In genomic region chr11:116835791-116836647, GRCh38 we compare ENCODE assay signal across 1 cellular context.
TF ChIP-seq lines count a peak whose summit lies in the region.

No MANE protein-coding gene starts in this region.

TF ChIP-seq in WTC11, 78 proteins besides CTCF, POLR2A, EP300 and RAD21 (continued from another document and continues in another):
- peak; percentile 36; the same call in 1 of the 2 replicates for TF ChIP-seq USF2 (CRISPR knock-in tag; IDR thresholded peaks at IDR 0.05)
- TF ChIP-seq ZNF317 (CRISPR knock-in tag; IDR thresholded peaks at IDR 0.05; ENCODE audit: borderline replicate concordance, low read depth) = no peak
- TF ChIP-seq, protein P1, sequence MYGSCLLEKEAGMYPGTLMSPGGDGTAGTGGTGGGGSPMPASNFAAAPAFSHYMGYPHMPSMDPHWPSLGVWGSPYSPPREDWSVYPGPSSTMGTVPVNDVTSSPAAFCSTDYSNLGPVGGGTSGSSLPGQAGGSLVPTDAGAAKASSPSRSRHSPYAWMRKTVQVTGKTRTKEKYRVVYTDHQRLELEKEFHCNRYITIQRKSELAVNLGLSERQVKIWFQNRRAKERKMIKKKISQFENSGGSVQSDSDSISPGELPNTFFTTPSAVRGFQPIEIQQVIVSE (CRISPR knock-in tag; IDR thresholded peaks at IDR 0.05; ENCODE audit: borderline replicate concordance) = no peak
- TF ChIP-seq, protein P2, sequence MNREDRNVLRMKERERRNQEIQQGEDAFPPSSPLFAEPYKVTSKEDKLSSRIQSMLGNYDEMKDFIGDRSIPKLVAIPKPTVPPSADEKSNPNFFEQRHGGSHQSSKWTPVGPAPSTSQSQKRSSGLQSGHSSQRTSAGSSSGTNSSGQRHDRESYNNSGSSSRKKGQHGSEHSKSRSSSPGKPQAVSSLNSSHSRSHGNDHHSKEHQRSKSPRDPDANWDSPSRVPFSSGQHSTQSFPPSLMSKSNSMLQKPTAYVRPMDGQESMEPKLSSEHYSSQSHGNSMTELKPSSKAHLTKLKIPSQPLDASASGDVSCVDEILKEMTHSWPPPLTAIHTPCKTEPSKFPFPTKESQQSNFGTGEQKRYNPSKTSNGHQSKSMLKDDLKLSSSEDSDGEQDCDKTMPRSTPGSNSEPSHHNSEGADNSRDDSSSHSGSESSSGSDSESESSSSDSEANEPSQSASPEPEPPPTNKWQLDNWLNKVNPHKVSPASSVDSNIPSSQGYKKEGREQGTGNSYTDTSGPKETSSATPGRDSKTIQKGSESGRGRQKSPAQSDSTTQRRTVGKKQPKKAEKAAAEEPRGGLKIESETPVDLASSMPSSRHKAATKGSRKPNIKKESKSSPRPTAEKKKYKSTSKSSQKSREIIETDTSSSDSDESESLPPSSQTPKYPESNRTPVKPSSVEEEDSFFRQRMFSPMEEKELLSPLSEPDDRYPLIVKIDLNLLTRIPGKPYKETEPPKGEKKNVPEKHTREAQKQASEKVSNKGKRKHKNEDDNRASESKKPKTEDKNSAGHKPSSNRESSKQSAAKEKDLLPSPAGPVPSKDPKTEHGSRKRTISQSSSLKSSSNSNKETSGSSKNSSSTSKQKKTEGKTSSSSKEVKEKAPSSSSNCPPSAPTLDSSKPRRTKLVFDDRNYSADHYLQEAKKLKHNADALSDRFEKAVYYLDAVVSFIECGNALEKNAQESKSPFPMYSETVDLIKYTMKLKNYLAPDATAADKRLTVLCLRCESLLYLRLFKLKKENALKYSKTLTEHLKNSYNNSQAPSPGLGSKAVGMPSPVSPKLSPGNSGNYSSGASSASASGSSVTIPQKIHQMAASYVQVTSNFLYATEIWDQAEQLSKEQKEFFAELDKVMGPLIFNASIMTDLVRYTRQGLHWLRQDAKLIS (CRISPR knock-in tag; IDR thresholded peaks at IDR 0.05; ENCODE audit: borderline replicate concordance) = no peak
- TF ChIP-seq, protein P3, sequence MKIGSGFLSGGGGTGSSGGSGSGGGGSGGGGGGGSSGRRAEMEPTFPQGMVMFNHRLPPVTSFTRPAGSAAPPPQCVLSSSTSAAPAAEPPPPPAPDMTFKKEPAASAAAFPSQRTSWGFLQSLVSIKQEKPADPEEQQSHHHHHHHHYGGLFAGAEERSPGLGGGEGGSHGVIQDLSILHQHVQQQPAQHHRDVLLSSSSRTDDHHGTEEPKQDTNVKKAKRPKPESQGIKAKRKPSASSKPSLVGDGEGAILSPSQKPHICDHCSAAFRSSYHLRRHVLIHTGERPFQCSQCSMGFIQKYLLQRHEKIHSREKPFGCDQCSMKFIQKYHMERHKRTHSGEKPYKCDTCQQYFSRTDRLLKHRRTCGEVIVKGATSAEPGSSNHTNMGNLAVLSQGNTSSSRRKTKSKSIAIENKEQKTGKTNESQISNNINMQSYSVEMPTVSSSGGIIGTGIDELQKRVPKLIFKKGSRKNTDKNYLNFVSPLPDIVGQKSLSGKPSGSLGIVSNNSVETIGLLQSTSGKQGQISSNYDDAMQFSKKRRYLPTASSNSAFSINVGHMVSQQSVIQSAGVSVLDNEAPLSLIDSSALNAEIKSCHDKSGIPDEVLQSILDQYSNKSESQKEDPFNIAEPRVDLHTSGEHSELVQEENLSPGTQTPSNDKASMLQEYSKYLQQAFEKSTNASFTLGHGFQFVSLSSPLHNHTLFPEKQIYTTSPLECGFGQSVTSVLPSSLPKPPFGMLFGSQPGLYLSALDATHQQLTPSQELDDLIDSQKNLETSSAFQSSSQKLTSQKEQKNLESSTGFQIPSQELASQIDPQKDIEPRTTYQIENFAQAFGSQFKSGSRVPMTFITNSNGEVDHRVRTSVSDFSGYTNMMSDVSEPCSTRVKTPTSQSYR (CRISPR knock-in tag; IDR thresholded peaks at IDR 0.05) = 0 out of 2 replicates have a peak, but pooled peaks have one; percentile 53
- TF ChIP-seq USF1 (CRISPR knock-in tag; IDR thresholded peaks at IDR 0.05) = peak; percentile 48; the same call in 1 of the 2 replicates
- no peak for TF ChIP-seq RORB (CRISPR knock-in tag; IDR thresholded peaks at IDR 0.05)
- TF ChIP-seq, protein P4, sequence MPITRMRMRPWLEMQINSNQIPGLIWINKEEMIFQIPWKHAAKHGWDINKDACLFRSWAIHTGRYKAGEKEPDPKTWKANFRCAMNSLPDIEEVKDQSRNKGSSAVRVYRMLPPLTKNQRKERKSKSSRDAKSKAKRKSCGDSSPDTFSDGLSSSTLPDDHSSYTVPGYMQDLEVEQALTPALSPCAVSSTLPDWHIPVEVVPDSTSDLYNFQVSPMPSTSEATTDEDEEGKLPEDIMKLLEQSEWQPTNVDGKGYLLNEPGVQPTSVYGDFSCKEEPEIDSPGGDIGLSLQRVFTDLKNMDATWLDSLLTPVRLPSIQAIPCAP (CRISPR knock-in tag; IDR thresholded peaks at IDR 0.05) = peak; percentile 87; the same call in 1 of the 2 replicates
- TF ChIP-seq NFE2L1 (CRISPR knock-in tag; IDR thresholded peaks at IDR 0.05) = peak; percentile 84; the same call in 1 of the 2 replicates
- TF ChIP-seq E2F5 (CRISPR knock-in tag; IDR thresholded peaks at IDR 0.05) = peak; percentile 91
- TF ChIP-seq MAX (CRISPR knock-in tag; IDR thresholded peaks at IDR 0.05) = peak; percentile 97
- TF ChIP-seq ZNF232 (CRISPR knock-in tag; IDR thresholded peaks at IDR 0.05) = peak; percentile 78; the same call in 1 of the 2 replicates
- TF ChIP-seq TCF7 (CRISPR knock-in tag; IDR thresholded peaks at IDR 0.05; ENCODE audit: low read depth) = no peak
- no peak for TF ChIP-seq IRF2 (CRISPR knock-in tag; IDR thresholded peaks at IDR 0.05; ENCODE audit: borderline replicate concordance, low read depth)
- TF ChIP-seq ZNF416 (CRISPR knock-in tag; IDR thresholded peaks at IDR 0.05) = peak; percentile 31; the same call in 1 of the 2 replicates
- TF ChIP-seq, protein P5, sequence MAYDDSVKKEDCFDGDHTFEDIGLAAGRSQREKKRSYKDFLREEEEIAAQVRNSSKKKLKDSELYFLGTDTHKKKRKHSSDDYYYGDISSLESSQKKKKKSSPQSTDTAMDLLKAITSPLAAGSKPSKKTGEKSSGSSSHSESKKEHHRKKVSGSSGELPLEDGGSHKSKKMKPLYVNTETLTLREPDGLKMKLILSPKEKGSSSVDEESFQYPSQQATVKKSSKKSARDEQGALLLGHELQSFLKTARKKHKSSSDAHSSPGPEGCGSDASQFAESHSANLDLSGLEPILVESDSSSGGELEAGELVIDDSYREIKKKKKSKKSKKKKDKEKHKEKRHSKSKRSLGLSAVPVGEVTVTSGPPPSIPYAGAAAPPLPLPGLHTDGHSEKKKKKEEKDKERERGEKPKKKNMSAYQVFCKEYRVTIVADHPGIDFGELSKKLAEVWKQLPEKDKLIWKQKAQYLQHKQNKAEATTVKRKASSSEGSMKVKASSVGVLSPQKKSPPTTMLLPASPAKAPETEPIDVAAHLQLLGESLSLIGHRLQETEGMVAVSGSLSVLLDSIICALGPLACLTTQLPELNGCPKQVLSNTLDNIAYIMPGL (CRISPR knock-in tag; IDR thresholded peaks at IDR 0.05) = peak; percentile 82; the same call in 1 of the 2 replicates
- TF ChIP-seq, protein P6, sequence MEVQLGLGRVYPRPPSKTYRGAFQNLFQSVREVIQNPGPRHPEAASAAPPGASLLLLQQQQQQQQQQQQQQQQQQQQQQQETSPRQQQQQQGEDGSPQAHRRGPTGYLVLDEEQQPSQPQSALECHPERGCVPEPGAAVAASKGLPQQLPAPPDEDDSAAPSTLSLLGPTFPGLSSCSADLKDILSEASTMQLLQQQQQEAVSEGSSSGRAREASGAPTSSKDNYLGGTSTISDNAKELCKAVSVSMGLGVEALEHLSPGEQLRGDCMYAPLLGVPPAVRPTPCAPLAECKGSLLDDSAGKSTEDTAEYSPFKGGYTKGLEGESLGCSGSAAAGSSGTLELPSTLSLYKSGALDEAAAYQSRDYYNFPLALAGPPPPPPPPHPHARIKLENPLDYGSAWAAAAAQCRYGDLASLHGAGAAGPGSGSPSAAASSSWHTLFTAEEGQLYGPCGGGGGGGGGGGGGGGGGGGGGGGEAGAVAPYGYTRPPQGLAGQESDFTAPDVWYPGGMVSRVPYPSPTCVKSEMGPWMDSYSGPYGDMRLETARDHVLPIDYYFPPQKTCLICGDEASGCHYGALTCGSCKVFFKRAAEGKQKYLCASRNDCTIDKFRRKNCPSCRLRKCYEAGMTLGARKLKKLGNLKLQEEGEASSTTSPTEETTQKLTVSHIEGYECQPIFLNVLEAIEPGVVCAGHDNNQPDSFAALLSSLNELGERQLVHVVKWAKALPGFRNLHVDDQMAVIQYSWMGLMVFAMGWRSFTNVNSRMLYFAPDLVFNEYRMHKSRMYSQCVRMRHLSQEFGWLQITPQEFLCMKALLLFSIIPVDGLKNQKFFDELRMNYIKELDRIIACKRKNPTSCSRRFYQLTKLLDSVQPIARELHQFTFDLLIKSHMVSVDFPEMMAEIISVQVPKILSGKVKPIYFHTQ (CRISPR knock-in tag; IDR thresholded peaks at IDR 0.05) = no peak
- TF ChIP-seq ZNF671 (CRISPR knock-in tag; IDR thresholded peaks at IDR 0.05) = no peak
- TF ChIP-seq, protein P7, sequence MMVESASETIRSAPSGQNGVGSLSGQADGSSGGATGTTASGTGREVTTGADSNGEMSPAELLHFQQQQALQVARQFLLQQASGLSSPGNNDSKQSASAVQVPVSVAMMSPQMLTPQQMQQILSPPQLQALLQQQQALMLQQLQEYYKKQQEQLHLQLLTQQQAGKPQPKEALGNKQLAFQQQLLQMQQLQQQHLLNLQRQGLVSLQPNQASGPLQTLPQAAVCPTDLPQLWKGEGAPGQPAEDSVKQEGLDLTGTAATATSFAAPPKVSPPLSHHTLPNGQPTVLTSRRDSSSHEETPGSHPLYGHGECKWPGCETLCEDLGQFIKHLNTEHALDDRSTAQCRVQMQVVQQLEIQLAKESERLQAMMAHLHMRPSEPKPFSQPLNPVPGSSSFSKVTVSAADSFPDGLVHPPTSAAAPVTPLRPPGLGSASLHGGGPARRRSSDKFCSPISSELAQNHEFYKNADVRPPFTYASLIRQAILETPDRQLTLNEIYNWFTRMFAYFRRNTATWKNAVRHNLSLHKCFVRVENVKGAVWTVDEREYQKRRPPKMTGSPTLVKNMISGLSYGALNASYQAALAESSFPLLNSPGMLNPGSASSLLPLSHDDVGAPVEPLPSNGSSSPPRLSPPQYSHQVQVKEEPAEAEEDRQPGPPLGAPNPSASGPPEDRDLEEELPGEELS (CRISPR knock-in tag; IDR thresholded peaks at IDR 0.05) = peak; percentile 96
- TF ChIP-seq, protein P8, sequence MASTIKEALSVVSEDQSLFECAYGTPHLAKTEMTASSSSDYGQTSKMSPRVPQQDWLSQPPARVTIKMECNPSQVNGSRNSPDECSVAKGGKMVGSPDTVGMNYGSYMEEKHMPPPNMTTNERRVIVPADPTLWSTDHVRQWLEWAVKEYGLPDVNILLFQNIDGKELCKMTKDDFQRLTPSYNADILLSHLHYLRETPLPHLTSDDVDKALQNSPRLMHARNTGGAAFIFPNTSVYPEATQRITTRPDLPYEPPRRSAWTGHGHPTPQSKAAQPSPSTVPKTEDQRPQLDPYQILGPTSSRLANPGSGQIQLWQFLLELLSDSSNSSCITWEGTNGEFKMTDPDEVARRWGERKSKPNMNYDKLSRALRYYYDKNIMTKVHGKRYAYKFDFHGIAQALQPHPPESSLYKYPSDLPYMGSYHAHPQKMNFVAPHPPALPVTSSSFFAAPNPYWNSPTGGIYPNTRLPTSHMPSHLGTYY (CRISPR knock-in tag; IDR thresholded peaks at IDR 0.05) = peak; percentile 61; the same call in 1 of the 2 replicates
- no peak for TF ChIP-seq STAT6 (CRISPR knock-in tag; conservative IDR thresholded peaks at IDR 0.05; ENCODE audit: low read depth)
- TF ChIP-seq ZNF138 (CRISPR knock-in tag; conservative IDR thresholded peaks at IDR 0.05) = peak; percentile 76; the same call in 1 of the 2 replicates
- peak; percentile 89 for TF ChIP-seq FOXK1 (CRISPR knock-in tag; IDR thresholded peaks at IDR 0.05)
- TF ChIP-seq ZSCAN18 (CRISPR knock-in tag; IDR thresholded peaks at IDR 0.05) = no peak
